Comparison of ENCODE assay signal across 8 cellular contexts in genomic region chr1:21669287-21670058, GRCh38. TPM values are rescaled to one million over a fixed set of nuclear protein-coding genes. Genes with fewer than 3 reads are reported as not detected.
DNase-seq lines count a peak whose midpoint lies in the region; ATAC-seq and TF ChIP-seq lines count a peak whose summit lies in the region.

Gene RAP1GAP, minus strand, starts transcription at chr1:21669357. Its CDS starts 49,325 bp downstream, at chr1:21620032.

- peak within 1 kb of the TSS; percentile 73 for H3K27ac ChIP-seq in CD8-positive, alpha-beta memory T cell (ENCODE audit: low read depth, low read length)
- no peak within 1 kb of the TSS for H3K27ac ChIP-seq in fibroblast of lung (ENCODE audit: insufficient read depth, low read length)

- H3K9ac ChIP-seq in fibroblast of lung (ENCODE audit: insufficient read depth, low read length): no peak within 1 kb of the TSS

- peak; percentile 67 for ATAC-seq in activated CD8-positive, alpha-beta T cell treated with anti-CD3 and anti-CD28 coated beads for 36 hours
- ATAC-seq in GM19452 (IDR thresholded peaks at IDR 0.05; ENCODE audit: unreplicated experiment) (no peak), HG03439 (IDR thresholded peaks at IDR 0.05; ENCODE audit: unreplicated experiment) (no peak)

- H3K4me1 ChIP-seq in CD8-positive, alpha-beta memory T cell (ENCODE audit: insufficient read depth, low read length): peaks cover 26% of the 10 kb centered on the region
- H3K4me1 ChIP-seq in fibroblast of lung (ENCODE audit: control insufficient read depth, extremely low read depth, insufficient read depth, low read length) (no peaks in the 10 kb centered on the region), neuron (ENCODE audit: insufficient read depth, low read length) (peaks cover 27% of the 10 kb centered on the region)

- H3K4me3 ChIP-seq in CD8-positive, alpha-beta memory T cell (ENCODE audit: low read length): peak within 1 kb of the TSS; percentile 51
- H3K4me3 ChIP-seq in fibroblast of lung (replicated peaks in 1 of 4; ENCODE audit: control extremely low read depth in 1 of 4, insufficient read depth in 1 of 4, low read depth in 3 of 4, low read length in 4 of 4) (peak within 1 kb of the TSS in 1 of 4 experiments; percentile 30), neuron (ENCODE audit: low read length) (peak within 1 kb of the TSS; percentile 34)

- H3K4me3 Mint-ChIP-seq in CD8-positive, alpha-beta memory T cell: peak within 1 kb of the TSS; percentile 37 to 83 (median 62)
- peak within 1 kb of the TSS; percentile 53 for H3K4me3 Mint-ChIP-seq in activated CD8-positive, alpha-beta T cell treated with anti-CD3 and anti-CD28 coated beads for 36 hours

- H3K4me2 ChIP-seq in fibroblast of lung (ENCODE audit: extremely low read depth, insufficient read depth, low read length): peak within 1 kb of the TSS; percentile 37

- DNase-seq in CD8-positive, alpha-beta memory T cell: peak in 1 of 5 donors; percentile 21
- DNase-seq in KBM-7 (peak; percentile 39), fibroblast of lung (ENCODE audit: low read depth in 2 of 2) (no peak), GM19238 (ENCODE audit: insufficient read length, low spot score) (no peak)
- peak; percentile 40 for DNase-seq in activated CD8-positive, alpha-beta T cell treated with anti-CD3 and anti-CD28 coated beads for 36 hours

- no peaks in the 10 kb centered on the region for H4K20me1 ChIP-seq in fibroblast of lung (ENCODE audit: control insufficient read depth, extremely low read depth, insufficient read depth, low read length)

- CTCF ChIA-PET in CD8-positive, alpha-beta memory T cell (lab: Charles Lee): no interaction called here
- CTCF ChIA-PET in activated CD8-positive, alpha-beta T cell treated with anti-CD3 and anti-CD28 coated beads for 36 hours (lab: Charles Lee): no interaction called here

- in situ Hi-C loops in KBM-7 (cut with MboI; ENCODE audit: low pct_unique_long_range_greater_than_20kb, low sequenced_read_pairs): no loop called here

- H3K9me3 ChIP-seq in CD8-positive, alpha-beta memory T cell (ENCODE audit: low read length): no peaks in the 10 kb centered on the region
- H3K9me3 ChIP-seq in fibroblast of lung (ENCODE audit: control insufficient read depth, insufficient read depth, low read depth, low read length): no peaks in the 10 kb centered on the region
- H3K9me3 ChIP-seq in neuron (ENCODE audit: low read length): no peaks in the 10 kb centered on the region

- no peak for TF ChIP-seq CTCF in activated CD8-positive, alpha-beta T cell treated with anti-CD3 and anti-CD28 coated beads for 36 hours (IDR thresholded peaks at IDR 0.05)
- no peak for TF ChIP-seq CTCF in fibroblast of lung (conservative IDR thresholded peaks at IDR 0.05 in 1 of 2, IDR thresholded peaks at IDR 0.05 in 1 of 2; ENCODE audit: low read depth in 1 of 2, low read length in 2 of 2)

- H3K79me2 ChIP-seq in fibroblast of lung (ENCODE audit: control insufficient read depth, insufficient read depth, low read length): no peaks in the 10 kb centered on the region

- no peaks in the 10 kb centered on the region for H3K36me3 Mint-ChIP-seq in CD8-positive, alpha-beta memory T cell
- no peaks in the 10 kb centered on the region for H3K36me3 Mint-ChIP-seq in activated CD8-positive, alpha-beta T cell treated with anti-CD3 and anti-CD28 coated beads for 36 hours (ENCODE audit: low read depth)

- intact Hi-C loops in activated CD8-positive, alpha-beta T cell treated with anti-CD3 and anti-CD28 coated beads for 36 hours (cut with micrococcal nuclease): no loop called here

- peaks cover 27% of the 10 kb centered on the region for H3K27me3 ChIP-seq in CD8-positive, alpha-beta memory T cell (ENCODE audit: insufficient read depth, low read length, poor library complexity, severe bottlenecking)
- H3K27me3 ChIP-seq in fibroblast of lung (ENCODE audit: control insufficient read depth, insufficient read depth, low read length) (peaks cover 46% of the 10 kb centered on the region), neuron (ENCODE audit: insufficient read depth, low read length) (peaks cover 34% of the 10 kb centered on the region)

- peaks cover 0 to 20% (median 6%) of the 10 kb centered on the region in 3 donors for H3K4me1 Mint-ChIP-seq in CD8-positive, alpha-beta memory T cell
- H3K4me1 Mint-ChIP-seq in activated CD8-positive, alpha-beta T cell treated with anti-CD3 and anti-CD28 coated beads for 36 hours (ENCODE audit: low read depth): peaks cover 18% of the 10 kb centered on the region

- H3K27me3 Mint-ChIP-seq in CD8-positive, alpha-beta memory T cell: peaks cover 35 to 38% of the 10 kb centered on the region in 2 donors
- H3K27me3 Mint-ChIP-seq in activated CD8-positive, alpha-beta T cell treated with anti-CD3 and anti-CD28 coated beads for 36 hours: peaks cover 17% of the 10 kb centered on the region

- H3K27ac Mint-ChIP-seq in CD8-positive, alpha-beta memory T cell: peak within 1 kb of the TSS in 1 of 8 donors; percentile 39
- H3K27ac Mint-ChIP-seq in activated CD8-positive, alpha-beta T cell treated with anti-CD3 and anti-CD28 coated beads for 36 hours: no peak within 1 kb of the TSS

- H2AFZ ChIP-seq in fibroblast of lung (ENCODE audit: low read length) (no peak within 1 kb of the TSS), neuron (ENCODE audit: low read depth, low read length) (no peak within 1 kb of the TSS)

- POLR2A ChIA-PET in CD8-positive, alpha-beta memory T cell (lab: Charles Lee): no interaction called here
- POLR2A ChIA-PET in activated CD8-positive, alpha-beta T cell treated with anti-CD3 and anti-CD28 coated beads for 36 hours (lab: Charles Lee): no interaction called here

- H3K9me3 Mint-ChIP-seq in CD8-positive, alpha-beta memory T cell: no peaks in the 10 kb centered on the region
- no peaks in the 10 kb centered on the region for H3K9me3 Mint-ChIP-seq in activated CD8-positive, alpha-beta T cell treated with anti-CD3 and anti-CD28 coated beads for 36 hours

- no peaks in the 10 kb centered on the region for H3K36me3 ChIP-seq in CD8-positive, alpha-beta memory T cell (ENCODE audit: insufficient read depth, low read length)
- H3K36me3 ChIP-seq in fibroblast of lung (ENCODE audit: control insufficient read depth, insufficient read depth, low read length): no peaks in the 10 kb centered on the region
- H3K36me3 ChIP-seq in neuron (ENCODE audit: insufficient read depth, low read length): no peaks in the 10 kb centered on the region

RNA-seq across cellular contexts. Expression of gene RAP1GAP, which starts in this region (rescaled TPM):
- total RNA-seq in CD8-positive, alpha-beta memory T cell: under 1 TPM; 0.44 to 0.50 TPM
- not detected for polyA plus RNA-seq in CD8-positive, alpha-beta memory T cell
- total RNA-seq in activated CD8-positive, alpha-beta T cell treated with anti-CD3 and anti-CD28 coated beads for 36 hours: 1 to 10 TPM; 1.3 to 1.6 TPM
- under 0.01 and 0.26 TPM in 2 replicates for total RNA-seq in fibroblast of lung
- 0.02 and 0.05 TPM in 2 replicates for polyA plus RNA-seq in fibroblast of lung
- polyA plus RNA-seq in fibroblast of lung (2012): 0.07 and 0.08 TPM in 2 replicates
- polyA minus RNA-seq in fibroblast of lung (ENCODE audit: low replicate concordance): not detected in 2 replicates

Comparison
In these comparisons a context has a peak if more than half of its experiments do, and no peak if none do; other contexts are left out.
1. DNase-seq: peak in KBM-7 (single experiment) and activated CD8-positive, alpha-beta T cell treated with anti-CD3 and anti-CD28 coated beads for 36 hours (single experiment); none in fibroblast of lung (0 of 2) and GM19238 (single experiment).